In genomic region chr7:137934941-137935848, GRCh38 we compare ENCODE assay signal across 8 cellular contexts.
DNase-seq lines count a peak whose midpoint lies in the region; ATAC-seq and TF ChIP-seq lines count a peak whose summit lies in the region.

No MANE protein-coding gene starts in this region.

- H3K4me1 ChIP-seq in KMS-11 (ENCODE audit: low read depth, poor library complexity, severe bottlenecking) (peaks cover 29% of the 10 kb centered on the region), SK-N-SH (ENCODE audit: control insufficient read depth in 1 of 2, insufficient read depth in 2 of 2, low read depth in 1 of 2, low read length in 1 of 2) (peaks cover 36 to 51% of the 10 kb centered on the region in 2 experiments)

- H3K79me2 ChIP-seq in KMS-11 (ENCODE audit: insufficient read depth, low read depth) (peaks cover 19% of the 10 kb centered on the region; the same call in 1 of the 2 replicates), SK-N-SH (ENCODE audit: insufficient read depth) (peaks cover 98% of the 10 kb centered on the region)

- H4K20me1 ChIP-seq in KMS-11 (ENCODE audit: insufficient read depth) = no peaks in the 10 kb centered on the region
- no peaks in the 10 kb centered on the region for H4K20me1 ChIP-seq in SK-N-SH (ENCODE audit: insufficient read depth)

- H3K27ac Mint-ChIP-seq in memory B cell = peak overlapping the region; percentile 87

- H3K9me3 ChIP-seq in SK-N-SH = no peaks in the 10 kb centered on the region

- H3K27me3 Mint-ChIP-seq in memory B cell = no peaks in the 10 kb centered on the region

- H2AFZ ChIP-seq in KMS-11 (ENCODE audit: low read depth) (no peak overlapping the region), SK-N-SH (ENCODE audit: low read depth) (no peak overlapping the region)

- TF ChIP-seq CTCF in KMS-11 (conservative IDR thresholded peaks at IDR 0.05; ENCODE audit: low read depth, low read length) (no peak), SK-N-SH (IDR thresholded peaks at IDR 0.05) (no peak)

- DNase-seq in memory B cell (ENCODE audit: low spot score in 2 of 2) (no peak), NCI-H187 (lab: John Stamatoyannopoulos, UW) (no peak), C1 segment of cervical spinal cord (lab: John Stamatoyannopoulos, UW) (no peak), SK-N-SH (no peak)

- H3K4me2 ChIP-seq in KMS-11 (peak overlapping the region; percentile 19), SK-N-SH (no peak overlapping the region)

- H3K27ac ChIP-seq in KMS-11 = no peak overlapping the region
- H3K27ac ChIP-seq in SK-N-SH (ENCODE audit: low read depth in 2 of 2, low read length in 1 of 2) = peak overlapping the region in 1 of 2 experiments; percentile 92; a peak in 2 of 4 replicates

- H3F3A ChIP-seq in SK-N-SH (replicated peaks; ENCODE audit: insufficient read depth) = peaks cover 44% of the 10 kb centered on the region

- no peak for TF ChIP-seq EP300 in SK-N-SH (IDR thresholded peaks at IDR 0.05; ENCODE audit: borderline replicate concordance in 1 of 2, low read depth in 1 of 2, low read length in 1 of 2)

- H3K27me3 ChIP-seq in KMS-11 (ENCODE audit: insufficient read depth, low read depth) = no peaks in the 10 kb centered on the region
- H3K27me3 ChIP-seq in SK-N-SH (ENCODE audit: insufficient read depth) = no peaks in the 10 kb centered on the region

- H3K4me3 ChIP-seq in KMS-11 (IDR thresholded peaks at IDR 0.05; ENCODE audit: insufficient read depth, low read depth, low read length) (no peak overlapping the region), SK-N-SH (ENCODE audit: low read depth in 2 of 2, low read length in 1 of 2) (no peak overlapping the region)

- WGBS in SK-N-SH (ENCODE audit: low lambda C conversion rate) = 93% methylated on average over 7 of the region's 7 CpGs

- POLR2A ChIA-PET in SK-N-SH (lab: Yijun Ruan, JAX) = interaction anchor here (0.6 kb wide), 1 partner anchor 34 kb away, joined by 4 read pairs; no protein-coding TSS in a partner anchor

- CTCF ChIA-PET in SK-N-SH (lab: Yijun Ruan, JAX) = interaction anchor here (0.9 to 1.2 kb wide), 4 partner anchors 31 to 74 kb away, joined by 3 to 4 read pairs (median 4); partner anchors contain the start of gene CREB3L2

- no peak overlapping the region for H3K9ac ChIP-seq in KMS-11
- H3K9ac ChIP-seq in SK-N-SH = no peak overlapping the region

- TF ChIP-seq RAD21 in SK-N-SH (IDR thresholded peaks at IDR 0.05; ENCODE audit: low read length) = no peak

- peak overlapping the region; percentile 73 for H3K4me3 Mint-ChIP-seq in memory B cell

- no peaks in the 10 kb centered on the region for H3K9me2 ChIP-seq in SK-N-SH

- peaks cover 4% of the 10 kb centered on the region for H3K36me3 Mint-ChIP-seq in memory B cell

- no peaks in the 10 kb centered on the region for H3K9me3 Mint-ChIP-seq in memory B cell

- H3K36me3 ChIP-seq in KMS-11 (ENCODE audit: insufficient read depth) (no peaks in the 10 kb centered on the region), SK-N-SH (replicated peaks in 1 of 2; ENCODE audit: control insufficient read depth in 1 of 2, insufficient read depth in 2 of 2, low read length in 1 of 2) (no peaks in the 10 kb centered on the region)

- H3K4me1 Mint-ChIP-seq in memory B cell = peaks cover 24% of the 10 kb centered on the region

- ATAC-seq in GM18499 (IDR thresholded peaks at IDR 0.05; ENCODE audit: insufficient read depth, unreplicated experiment) = peak; percentile 90
- ATAC-seq in GM21576 (IDR thresholded peaks at IDR 0.05; ENCODE audit: unreplicated experiment) = peak; percentile 73
- ATAC-seq in memory B cell (ENCODE audit: low read depth) = peak; percentile 90
- ATAC-seq in SK-N-SH treated with all-trans-retinoic acid at 6 μM for 48 hours = no peak

TF ChIP-seq in SK-N-SH treated with all-trans-retinoic acid at 6 μM for 48 hours, 23 proteins besides CTCF, POLR2A, EP300 and RAD21 (continues in another document):
- no peak for TF ChIP-seq ZC3H10 (CRISPR knock-in tag; IDR thresholded peaks at IDR 0.05)
- no peak for TF ChIP-seq CREB5 (CRISPR knock-in tag; IDR thresholded peaks at IDR 0.05; ENCODE audit: low read depth)
- TF ChIP-seq CSRNP3 (CRISPR knock-in tag; IDR thresholded peaks at IDR 0.05) = no peak
- TF ChIP-seq ZFP3 (CRISPR knock-in tag; IDR thresholded peaks at IDR 0.05) = no peak
- no peak for TF ChIP-seq BACH2 (CRISPR knock-in tag; IDR thresholded peaks at IDR 0.05; ENCODE audit: borderline replicate concordance)
- no peak for TF ChIP-seq TCF4 (CRISPR knock-in tag; IDR thresholded peaks at IDR 0.05; ENCODE audit: borderline replicate concordance)

TF ChIP-seq in SK-N-SH, 30 proteins besides CTCF, POLR2A, EP300 and RAD21:
- TF ChIP-seq MEF2A (IDR thresholded peaks at IDR 0.05; ENCODE audit: borderline replicate concordance, low read depth) = no peak
- TF ChIP-seq TCF12 (IDR thresholded peaks at IDR 0.05) = no peak
- no peak for TF ChIP-seq PBX3 (IDR thresholded peaks at IDR 0.05)
- TF ChIP-seq ZBTB33 (IDR thresholded peaks at IDR 0.05; ENCODE audit: borderline replicate concordance, low read depth) = no peak
- TF ChIP-seq ELF1 (IDR thresholded peaks at IDR 0.05) = no peak
